ENCODE assay signal across 17 cellular contexts in genomic region chr5:16590685-16591084, GRCh38.
"Had no signal": no experiment of that assay in that cellular context is flagged by ENCODE, and none has a peak within 500 bp of the region (broad histone marks: within the 10 kb centered on the region; RNA-seq: fewer than 3 reads in every experiment).

No MANE protein-coding gene starts in this region.

- FAIRE-seq: colon, RCC 7860 had no signal

- H3K9me3 Mint-ChIP-seq: activated T-cell treated with anti-CD3 and anti-CD28 coated beads, Interleukin-2, amount 50 U/mL, for 4 hours; activated T-helper 17 cell treated with anti-CD3 and anti-CD28 coated beads, Interleukin-2, amount 50 U/mL, for 72 hours; T-helper 1 cell treated with Interleukin-12 subunit alpha and Interleukin-12 subunit beta and Interleukin-4 antibody, amounts not matched to agents 30 μg/mL and 1 μg/mL, for 36 hours had no signal

- H3K4me3 Mint-ChIP-seq: activated CD8-positive, alpha-beta T cell treated with anti-CD3 and anti-CD28 coated beads, Interleukin-2, amount 10 ng/mL, durations not matched to agents 7 days and 5 days; activated naive CD4-positive, alpha-beta T cell treated with anti-CD3 and anti-CD28 coated beads for 36 hours; activated naive CD8-positive, alpha-beta T cell treated with anti-CD3 and anti-CD28 coated beads, Interleukin-2, amount 10 ng/mL, durations not matched to agents 7 days and 5 days; activated T-cell treated with anti-CD3 and anti-CD28 coated beads, Interleukin-2, amount 50 U/mL, for 4 hours; activated T-helper 17 cell treated with anti-CD3 and anti-CD28 coated beads, Interleukin-2, amount 50 U/mL, for 72 hours; T-helper 1 cell treated with Interleukin-12 subunit alpha and Interleukin-12 subunit beta and Interleukin-4 antibody, amounts not matched to agents 30 μg/mL and 1 μg/mL, for 36 hours had no signal

- H3K4me1 ChIP-seq: adrenal gland, SJSA1 had no signal

- H3K27me3 Mint-ChIP-seq: activated naive CD8-positive, alpha-beta T cell treated with anti-CD3 and anti-CD28 coated beads, Interleukin-2, amount 10 ng/mL, durations not matched to agents 7 days and 5 days; activated T-helper 17 cell treated with anti-CD3 and anti-CD28 coated beads, Interleukin-2, amount 50 U/mL, for 72 hours had no signal

- H3K36me3 ChIP-seq: adrenal gland, SJSA1 had no signal

- H3K27me3 ChIP-seq: adrenal gland had no signal

- H3K27ac Mint-ChIP-seq: activated CD8-positive, alpha-beta T cell treated with anti-CD3 and anti-CD28 coated beads, Interleukin-2, amount 10 ng/mL, durations not matched to agents 7 days and 5 days; activated naive CD4-positive, alpha-beta T cell treated with anti-CD3 and anti-CD28 coated beads for 36 hours; activated naive CD8-positive, alpha-beta T cell treated with anti-CD3 and anti-CD28 coated beads, Interleukin-2, amount 10 ng/mL, durations not matched to agents 7 days and 5 days; activated T-helper 17 cell treated with anti-CD3 and anti-CD28 coated beads, Interleukin-2, amount 50 U/mL, for 72 hours; T-helper 1 cell treated with Interleukin-12 subunit alpha and Interleukin-12 subunit beta and Interleukin-4 antibody, amounts not matched to agents 30 μg/mL and 1 μg/mL, for 36 hours had no signal

- DNase-seq: activated CD4-positive, alpha-beta T cell treated with anti-CD3 and anti-CD28 coated beads for 4 hours; activated CD8-positive, alpha-beta T cell treated with anti-CD3 and anti-CD28 coated beads, Interleukin-2, amount 10 ng/mL, durations not matched to agents 7 days and 5 days; activated gamma-delta T cell; activated naive CD4-positive, alpha-beta T cell treated with anti-CD3 and anti-CD28 coated beads for 36 hours; activated naive CD8-positive, alpha-beta T cell treated with anti-CD3 and anti-CD28 coated beads, Interleukin-2, amount 10 ng/mL, durations not matched to agents 7 days and 5 days; activated T-cell treated with anti-CD3 and anti-CD28 coated beads, Interleukin-2, amount 50 U/mL, for 4 hours; adrenal gland; anterior cingulate cortex; cerebellar nuclear complex; NCI-H1092; NCI-H2171; PC-3 had no signal

- H3K9me3 ChIP-seq: adrenal gland, SJSA1 had no signal

- H3K27ac ChIP-seq: adrenal gland, SJSA1 had no signal

- H3K4me3 ChIP-seq: adrenal gland, SJSA1 had no signal
